Comparison of ENCODE assay signal across 20 cellular contexts in the genomic region with DNA sequence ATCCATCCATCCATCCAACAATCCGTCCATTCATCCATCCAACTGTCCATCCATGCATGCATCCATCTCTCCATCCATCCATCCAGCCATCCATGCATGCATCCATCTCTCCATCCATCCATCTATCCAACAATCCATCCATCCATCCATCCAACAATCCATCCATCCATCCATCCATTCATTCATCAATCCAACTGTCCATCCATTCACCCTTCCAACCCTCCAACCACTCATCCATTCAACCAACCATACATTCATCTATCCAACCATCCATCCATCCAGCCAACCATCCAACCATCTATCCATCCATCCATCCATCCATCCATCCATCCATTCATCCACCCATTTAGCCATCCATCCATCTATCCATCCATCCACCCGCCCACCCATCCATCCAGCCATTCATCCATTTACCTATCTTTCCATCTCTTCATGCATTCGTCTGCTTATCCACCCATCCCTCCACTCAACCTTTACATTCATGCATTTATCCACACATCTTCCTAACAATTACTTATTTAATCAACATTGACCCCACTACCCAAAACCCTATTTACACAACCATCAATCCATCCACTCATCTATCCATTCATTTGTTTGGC. TPM values are rescaled to one million over a fixed set of nuclear protein-coding genes. Genes with fewer than 3 reads are reported as not detected.
A peak's percentile ranks its signal among the peaks of the same experiment; 100 is the strongest.
DNase-seq lines count a peak whose midpoint lies in the region; ATAC-seq, FAIRE-seq and TF ChIP-seq lines count a peak whose summit lies in the region.
"Had no signal": no experiment of that assay in that cellular context is flagged by ENCODE, and none has a peak within 500 bp of the region (broad histone marks: within the 10 kb centered on the region; RNA-seq: fewer than 3 reads in every experiment).

No MANE protein-coding gene starts in this region.

- H3K36me3 Mint-ChIP-seq in stimulated activated naive CD8-positive, alpha-beta T cell treated with anti-CD3 and anti-CD28 coated beads, Interleukin-15, Interleukin-2, amounts not matched to agents 100 ng/mL and 50 ng/mL, for 24 hours (ENCODE audit: low read depth) = no peaks in the 10 kb centered on the region
- peaks cover 9% of the 10 kb centered on the region for H3K36me3 Mint-ChIP-seq in glutamatergic neuron (ENCODE audit: unreplicated experiment)
- H3K36me3 Mint-ChIP-seq: CD14-positive monocyte had no signal

- no peak for DNase-seq in stimulated activated naive CD8-positive, alpha-beta T cell treated with anti-CD3 and anti-CD28 coated beads, Interleukin-15, Interleukin-2, amounts not matched to agents 100 U/mL and 50 U/mL, for 24 hours
- no peak for DNase-seq in glutamatergic neuron
- DNase-seq in urothelium cell line (ENCODE audit: low spot score) = no peak
- no peak for DNase-seq in C1 segment of cervical spinal cord (lab: John Stamatoyannopoulos, UW)
- DNase-seq: CD4-positive, alpha-beta T cell; CD8-positive, alpha-beta memory T cell; DMS 273 treated with DMSO at 0.1 percent for 48 hours; DMS79; EL; GDM1; H7; HCEC 1CT had no signal

- H3K27ac Mint-ChIP-seq in stimulated activated naive CD8-positive, alpha-beta T cell treated with anti-CD3 and anti-CD28 coated beads, Interleukin-15, Interleukin-2, amounts not matched to agents 100 ng/mL and 50 ng/mL, for 24 hours = peak overlapping the region; percentile 18
- no peak overlapping the region for H3K27ac Mint-ChIP-seq in glutamatergic neuron (ENCODE audit: unreplicated experiment)
- H3K27ac Mint-ChIP-seq: B cell; CD14-positive monocyte; CD4-positive, alpha-beta T cell; GM23338 had no signal

- H3K4me1 Mint-ChIP-seq in stimulated activated naive CD8-positive, alpha-beta T cell treated with anti-CD3 and anti-CD28 coated beads, Interleukin-15, Interleukin-2, amounts not matched to agents 100 ng/mL and 50 ng/mL, for 24 hours (ENCODE audit: low read depth) = no peaks in the 10 kb centered on the region
- H3K4me1 Mint-ChIP-seq in glutamatergic neuron (ENCODE audit: low read depth, unreplicated experiment) = peaks cover 12% of the 10 kb centered on the region
- H3K4me1 Mint-ChIP-seq: CD14-positive monocyte; CD8-positive, alpha-beta memory T cell had no signal

- H3K4me3 Mint-ChIP-seq in stimulated activated naive CD8-positive, alpha-beta T cell treated with anti-CD3 and anti-CD28 coated beads, Interleukin-15, Interleukin-2, amounts not matched to agents 100 ng/mL and 50 ng/mL, for 24 hours = no peak overlapping the region
- peak overlapping the region; percentile 7 for H3K4me3 Mint-ChIP-seq in glutamatergic neuron (ENCODE audit: unreplicated experiment)
- H3K4me3 Mint-ChIP-seq: B cell; CD14-positive monocyte; CD4-positive, alpha-beta T cell; GM23338 had no signal

- no peak for ATAC-seq in stimulated activated naive CD8-positive, alpha-beta T cell treated with anti-CD3 and anti-CD28 coated beads, Interleukin-15, Interleukin-2, amounts not matched to agents 100 U/mL and 50 U/mL, for 24 hours
- ATAC-seq in GM18861 (IDR thresholded peaks at IDR 0.05; ENCODE audit: unreplicated experiment) = no peak
- ATAC-seq: GM12878, GM23338 had no signal

- H3K9me3 Mint-ChIP-seq in stimulated activated naive CD8-positive, alpha-beta T cell treated with anti-CD3 and anti-CD28 coated beads, Interleukin-15, Interleukin-2, amounts not matched to agents 100 ng/mL and 50 ng/mL, for 24 hours = peaks cover 3% of the 10 kb centered on the region
- H3K9me3 Mint-ChIP-seq in glutamatergic neuron (ENCODE audit: unreplicated experiment) = peaks cover 7% of the 10 kb centered on the region
- H3K9me3 Mint-ChIP-seq: CD4-positive, alpha-beta T cell; CD8-positive, alpha-beta memory T cell; GM23338 had no signal

- no peak for TF ChIP-seq CTCF in glutamatergic neuron (IDR thresholded peaks at IDR 0.05; ENCODE audit: partially characterized antibody, unreplicated experiment)

- peaks cover 13% of the 10 kb centered on the region for H3K27me3 Mint-ChIP-seq in stimulated activated naive CD8-positive, alpha-beta T cell treated with anti-CD3 and anti-CD28 coated beads, Interleukin-15, Interleukin-2, amounts not matched to agents 100 ng/mL and 50 ng/mL, for 24 hours
- H3K27me3 Mint-ChIP-seq in glutamatergic neuron (ENCODE audit: unreplicated experiment) = peaks cover 10% of the 10 kb centered on the region

- FAIRE-seq in urothelium cell line (lab: Jason Lieb, UNC) = peak; percentile 94
- FAIRE-seq: A204.1, D721Med, GM12878 had no signal

RNA-seq across cellular contexts. Expression of a gene that starts 12.6 kb away (rescaled TPM):
- total RNA-seq in glutamatergic neuron (ENCODE audit: unreplicated experiment) = 0.12 TPM

RNA-seq across cellular contexts. Expression of a gene that starts 50.6 kb away (rescaled TPM):
- total RNA-seq in glutamatergic neuron (ENCODE audit: unreplicated experiment) = 59.6 TPM
